Comparison of ENCODE assay signal across 2 cellular contexts in genomic region chr4:68240618-68241017, GRCh38.
A peak's percentile ranks its signal among the peaks of the same experiment; 100 is the strongest.
TF ChIP-seq lines count a peak whose summit lies in the region.

No MANE protein-coding gene starts in this region.

TF ChIP-seq in HepG2, 621 proteins besides CTCF, POLR2A, EP300 and RAD21:
- TF ChIP-seq MAFF (IDR thresholded peaks at IDR 0.05; ENCODE audit: low read depth, low read length): peak; percentile 99
- TF ChIP-seq KLF9 (CRISPR knock-in tag; IDR thresholded peaks at IDR 0.05; ENCODE audit: low read depth): no peak
- no peak for TF ChIP-seq NFIB (CRISPR knock-in tag; IDR thresholded peaks at IDR 0.05; ENCODE audit: borderline replicate concordance)
- peak; percentile 98 to 100 for TF ChIP-seq MAFK (conservative IDR thresholded peaks at IDR 0.05 in 1 of 2, IDR thresholded peaks at IDR 0.05 in 1 of 2; ENCODE audit: low read length in 2 of 2)

TF ChIP-seq in K562, 482 proteins besides CTCF, POLR2A, EP300 and RAD21:
- TF ChIP-seq NCOA4 (IDR thresholded peaks at IDR 0.05; ENCODE audit: partially characterized antibody) (no peak), HOXB6 (CRISPR knock-in tag; IDR thresholded peaks at IDR 0.05; ENCODE audit: borderline replicate concordance) (no peak), ZNF695 (CRISPR knock-in tag; IDR thresholded peaks at IDR 0.05) (no peak), LARP7 (IDR thresholded peaks at IDR 0.05) (no peak), ZNF316 (IDR thresholded peaks at IDR 0.05) (peak; percentile 98), CSDE1 (IDR thresholded peaks at IDR 0.05) (no peak), BMI1 (IDR thresholded peaks at IDR 0.05; ENCODE audit: low read length) (no peak), EP400 (IDR thresholded peaks at IDR 0.05) (no peak), SRSF7 (optimal IDR thresholded peaks at IDR 0.05; ENCODE audit: low read depth, low read length) (no peak), RB1 (IDR thresholded peaks at IDR 0.05; ENCODE audit: low read depth) (no peak), RBM15 (IDR thresholded peaks at IDR 0.05; ENCODE audit: insufficient read depth, low read length) (no peak), TRIM25 (IDR thresholded peaks at IDR 0.05; ENCODE audit: borderline replicate concordance) (no peak), POLR2AphosphoS2 (IDR thresholded peaks at IDR 0.05; ENCODE audit: low read length) (no peak), ZNF444 (CRISPR knock-in tag; IDR thresholded peaks at IDR 0.05) (no peak), ZNF263 (CRISPR knock-in tag; IDR thresholded peaks at IDR 0.05; ENCODE audit: borderline replicate concordance) (no peak), BCLAF1 (IDR thresholded peaks at IDR 0.05; ENCODE audit: borderline replicate concordance in 1 of 2, control insufficient read depth in 1 of 2, low read depth in 2 of 2, low read length in 1 of 2) (no peak), CBX5 (IDR thresholded peaks at IDR 0.05; ENCODE audit: borderline replicate concordance, low read depth) (no peak), ZNF76 (CRISPR knock-in tag; IDR thresholded peaks at IDR 0.05; ENCODE audit: borderline replicate concordance) (no peak), HDAC2 (IDR thresholded peaks at IDR 0.05) (no peak), PTRF (tag; IDR thresholded peaks at IDR 0.05) (no peak), KLF13 (tag; IDR thresholded peaks at IDR 0.05; ENCODE audit: borderline replicate concordance, low read depth) (no peak), NKRF (IDR thresholded peaks at IDR 0.05; ENCODE audit: borderline replicate concordance) (no peak), MAFG (tag; conservative IDR thresholded peaks at IDR 0.05) (peak; percentile 97), CCAR2 (IDR thresholded peaks at IDR 0.05; ENCODE audit: low read depth, low read length) (no peak), SIX5 (IDR thresholded peaks at IDR 0.05; ENCODE audit: borderline replicate concordance in 1 of 2, insufficient read depth in 1 of 2, low read depth in 1 of 2, low read length in 2 of 2) (no peak), NR3C1 (CRISPR knock-in tag; IDR thresholded peaks at IDR 0.05) (no peak), MECOM (CRISPR knock-in tag; IDR thresholded peaks at IDR 0.05) (no peak), ERF (CRISPR knock-in tag; IDR thresholded peaks at IDR 0.05) (no peak), ATF4 (CRISPR knock-in tag; IDR thresholded peaks at IDR 0.05) (no peak), NRF1 (conservative IDR thresholded peaks at IDR 0.05 in 1 of 2, IDR thresholded peaks at IDR 0.05 in 1 of 2) (no peak), MTF1 (CRISPR knock-in tag; IDR thresholded peaks at IDR 0.05; ENCODE audit: borderline replicate concordance) (no peak), CHD4 (IDR thresholded peaks at IDR 0.05; ENCODE audit: insufficient read depth, insufficient replicate concordance, low read depth, low read length, poor library complexity, severe bottlenecking) (no peak), C11orf30 (IDR thresholded peaks at IDR 0.05; ENCODE audit: low read depth) (peak; percentile 95), MAFF (IDR thresholded peaks at IDR 0.05; ENCODE audit: low read length) (peak; percentile 99), ZNF280A (IDR thresholded peaks at IDR 0.05; ENCODE audit: low read depth, partially characterized antibody) (no peak), ADNP (tag; IDR thresholded peaks at IDR 0.05) (no peak), MAFK (IDR thresholded peaks at IDR 0.05; ENCODE audit: low read length) (peak; percentile 100), CTBP1 (IDR thresholded peaks at IDR 0.05; ENCODE audit: borderline replicate concordance) (no peak), GABPA (tag; conservative IDR thresholded peaks at IDR 0.05; ENCODE audit: low read depth) (no peak), ZFP36 (IDR thresholded peaks at IDR 0.05; ENCODE audit: low read depth, low read length, partially characterized antibody) (no peak), ZNF165 (CRISPR knock-in tag; IDR thresholded peaks at IDR 0.05; ENCODE audit: borderline replicate concordance) (no peak), ZNF347 (CRISPR knock-in tag; IDR thresholded peaks at IDR 0.05; ENCODE audit: low read depth) (no peak), YBX1 (IDR thresholded peaks at IDR 0.05) (no peak), ETV5 (CRISPR knock-in tag; IDR thresholded peaks at IDR 0.05; ENCODE audit: low read depth) (no peak), RBM22 (IDR thresholded peaks at IDR 0.05; ENCODE audit: low read depth, low read length, poor library complexity, severe bottlenecking) (no peak)
TF ChIP-seq in K562: peak in this region for 5.
